In genomic region chr1:238582816-238583215, GRCh38 we compare ENCODE assay signal across 33 cellular contexts.
"Had no signal": no experiment of that assay in that cellular context is flagged by ENCODE, and none has a peak within 500 bp of the region (broad histone marks: within the 10 kb centered on the region; RNA-seq: fewer than 3 reads in every experiment).

No MANE protein-coding gene starts in this region.

- H3K9me3 Mint-ChIP-seq: activated T-helper 1 cell treated with anti-CD3 and anti-CD28 coated beads, Interleukin-12 subunit alpha, Interleukin-12 subunit beta, Interleukin-2, Interleukin-4 antibody, amounts not matched to agents 30 ng/mL and 10 ng/mL and 1 ng/mL, durations not matched to agents 14 hours and 24 hours and 36 hours; WTC11 had no signal

- H3K4me3 ChIP-seq: adrenal gland, PC-9 had no signal

- H3K36me3 ChIP-seq: adrenal gland had no signal

- H3K9me3 ChIP-seq: adrenal gland had no signal

- H3K4me2 ChIP-seq: PC-9 had no signal

- H3K27me3 Mint-ChIP-seq: activated CD4-positive, alpha-beta T cell treated with anti-CD3 and anti-CD28 coated beads for 36 hours; activated CD4-positive, alpha-beta T cell treated with anti-CD3 and anti-CD28 coated beads, Interleukin-2, amount 10 ng/mL, durations not matched to agents 7 days and 5 days had no signal

- H3K27ac Mint-ChIP-seq: activated CD4-positive, alpha-beta T cell treated with anti-CD3 and anti-CD28 coated beads for 36 hours; activated CD4-positive, alpha-beta T cell treated with anti-CD3 and anti-CD28 coated beads, Interleukin-2, amount 10 ng/mL, durations not matched to agents 7 days and 5 days; activated naive CD4-positive, alpha-beta T cell treated with anti-CD3 and anti-CD28 coated beads for 36 hours; activated naive CD4-positive, alpha-beta T cell treated with anti-CD3 and anti-CD28 coated beads, Interleukin-2, amount 50 U/mL, for 72 hours; activated T-helper 1 cell treated with anti-CD3 and anti-CD28 coated beads, Interleukin-12 subunit alpha, Interleukin-12 subunit beta, Interleukin-2, Interleukin-4 antibody, amounts not matched to agents 30 ng/mL and 10 ng/mL and 1 ng/mL, durations not matched to agents 14 hours and 24 hours and 36 hours; brain; WTC11 had no signal

- H3K4me3 Mint-ChIP-seq: activated CD4-positive, alpha-beta T cell treated with anti-CD3 and anti-CD28 coated beads for 36 hours; activated CD4-positive, alpha-beta T cell treated with anti-CD3 and anti-CD28 coated beads, Interleukin-2, amount 10 ng/mL, durations not matched to agents 7 days and 5 days; activated naive CD4-positive, alpha-beta T cell treated with anti-CD3 and anti-CD28 coated beads for 36 hours; activated T-cell treated with anti-CD3 and anti-CD28 coated beads, Interleukin-2, amount 50 U/mL, for 4 hours; activated T-helper 1 cell treated with anti-CD3 and anti-CD28 coated beads, Interleukin-12 subunit alpha, Interleukin-12 subunit beta, Interleukin-2, Interleukin-4 antibody, amounts not matched to agents 30 ng/mL and 10 ng/mL and 1 ng/mL, durations not matched to agents 14 hours and 24 hours and 36 hours; brain; WTC11 had no signal

- H3K27me3 ChIP-seq: adrenal gland had no signal

- H3K4me1 Mint-ChIP-seq: activated CD4-positive, alpha-beta T cell treated with anti-CD3 and anti-CD28 coated beads for 36 hours; activated CD4-positive, alpha-beta T cell treated with anti-CD3 and anti-CD28 coated beads, Interleukin-2, amount 10 ng/mL, durations not matched to agents 7 days and 5 days; WTC11 had no signal

- H2AFZ ChIP-seq: PC-9 had no signal

- H3K4me1 ChIP-seq: adrenal gland had no signal

- DNase-seq: activated CD4-positive, alpha-beta T cell treated with anti-CD3 and anti-CD28 coated beads for 36 hours; activated CD4-positive, alpha-beta T cell treated with anti-CD3 and anti-CD28 coated beads, Interleukin-2, amount 10 ng/mL, durations not matched to agents 7 days and 5 days; activated CD4-positive, alpha-beta T cell treated with anti-CD3 and anti-CD28 coated beads, Interleukin-2, amount 50 U/mL, for 48 hours; activated CD8-positive, alpha-beta memory T cell treated with anti-CD3 and anti-CD28 coated beads, Interleukin-2, amount 50 U/mL, for 4 hours; activated gamma-delta T cell treated with Interleukin-2 at 50 U/mL for 16 hours; activated naive CD4-positive, alpha-beta T cell treated with anti-CD3 and anti-CD28 coated beads for 36 hours; activated T-cell treated with anti-CD3 and anti-CD28 coated beads for 4 hours; activated T-cell treated with anti-CD3 and anti-CD28 coated beads, Interleukin-2, amount 50 U/mL, for 4 hours; adrenal gland; central memory CD4-positive, alpha-beta T cell; Karpas-422; KBM-7; MM.1S; MV-4-11; NCI-H1092 treated with DMSO at 0.1 percent for 48 hours; NCI-H1417; NCI-H146; NCI-H187; NCI-H2029 treated with DMSO at 0.1 percent for 48 hours; NCI-H2107; NCI-H2171; NCI-H510A; NCI-H526; NCI-H748 treated with DMSO at 0.1 percent for 48 hours; NK-92 treated with Interleukin-12 subunit alpha and Interleukin-12 subunit beta, amount 100 ng/mL, for 24 hours; PC-9; Right ventricle myocardium superior; SW 1271; T1000 had no signal

- H3K27ac ChIP-seq: adrenal gland, PC-9 had no signal

- H3K36me3 Mint-ChIP-seq: activated naive CD4-positive, alpha-beta T cell treated with anti-CD3 and anti-CD28 coated beads, Interleukin-2, amount 50 U/mL, for 72 hours; brain; WTC11 had no signal
